Comparison of ENCODE assay signal across 8 cellular contexts in the genomic region with DNA sequence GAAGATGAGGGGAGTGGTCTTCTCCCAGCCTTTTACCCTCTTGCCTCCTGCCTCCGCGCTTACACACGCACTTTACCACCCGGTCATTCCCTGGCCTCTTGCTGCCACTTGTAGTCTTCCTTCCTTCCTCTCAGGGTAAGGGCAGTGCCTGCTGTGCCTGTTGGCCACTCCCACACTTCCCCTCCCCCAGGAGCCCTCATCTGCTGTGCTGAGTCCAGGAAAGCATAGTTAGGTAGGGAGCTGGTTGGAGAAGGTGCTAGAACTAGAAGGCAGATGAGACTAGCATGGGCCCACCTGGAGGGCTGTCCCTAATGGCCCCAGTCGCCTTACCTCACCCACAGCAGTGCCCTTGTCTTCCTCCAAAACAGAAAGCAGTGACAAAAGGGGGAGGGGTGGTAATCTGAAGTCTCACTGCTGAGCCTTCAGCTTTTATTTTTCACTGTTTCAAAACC. TPM values are rescaled to one million over a fixed set of nuclear protein-coding genes. Genes with fewer than 3 reads are reported as not detected.
DNase-seq lines count a peak whose midpoint lies in the region; ATAC-seq and TF ChIP-seq lines count a peak whose summit lies in the region.

No MANE protein-coding gene starts in this region.

- peak; percentile 32 for DNase-seq in NK-92 treated with Interleukin-12 subunit alpha and Interleukin-12 subunit beta, amount 100 ng/mL, for 24 hours (lab: John Stamatoyannopoulos, UW)
- DNase-seq in NK-92 (lab: John Stamatoyannopoulos, UW; ENCODE audit: unreplicated experiment) (no peak), UCSD-AML1 (lab: John Stamatoyannopoulos, UW; ENCODE audit: unreplicated experiment) (peak; percentile 74), heart left ventricle (peak in 4 of 5 donors; percentile 62 to 70 (median 67)), gastrocnemius medialis (peak in 1 of 2 donors; percentile 47), NOMO-1 treated with dmso at 0.1 percent for 144 hours (lab: John Stamatoyannopoulos, UW; ENCODE audit: unreplicated experiment) (no peak)
- DNase-seq in activated CD8-positive, alpha-beta memory T cell treated with anti-CD3 and anti-CD28 coated beads, Interleukin-2, amount 50 U/mL, for 4 hours: no peak

- H3K9me3 ChIP-seq in heart left ventricle (no peaks in the 10 kb centered on the region), gastrocnemius medialis (no peaks in the 10 kb centered on the region)

- H3K27ac ChIP-seq in heart left ventricle (peak overlapping the region in 11 of 12 donors; percentile 63 to 88 (median 73)), gastrocnemius medialis (peak overlapping the region; percentile 39 to 69 (median 54))

- no peak for TF ChIP-seq POLR2A in heart left ventricle (IDR thresholded peaks at IDR 0.05)
- TF ChIP-seq POLR2A in gastrocnemius medialis (IDR thresholded peaks at IDR 0.05): no peak

- TF ChIP-seq CTCF in heart left ventricle (IDR thresholded peaks at IDR 0.05) (no peak), gastrocnemius medialis (IDR thresholded peaks at IDR 0.05 in 4 of 5, conservative IDR thresholded peaks at IDR 0.05 in 1 of 5) (no peak)

- in situ Hi-C loops in gastrocnemius medialis (cut with MboI; ENCODE audit: low sequenced_read_pairs in 4 of 4): no loop called here

- H3K36me3 ChIP-seq in heart left ventricle (peaks cover 0 to 65% (median 33%) of the 10 kb centered on the region in 9 donors), gastrocnemius medialis (peaks cover 0 to 25% of the 10 kb centered on the region in 2 donors)

- ATAC-seq in heart left ventricle (peak; percentile 56 to 72 (median 60)), gastrocnemius medialis (peak in 1 of 2 donors; percentile 34), GM18907 (IDR thresholded peaks at IDR 0.05; ENCODE audit: unreplicated experiment) (no peak)

- peaks cover 15 to 99% (median 54%) of the 10 kb centered on the region in 12 donors for H3K4me1 ChIP-seq in heart left ventricle
- H3K4me1 ChIP-seq in gastrocnemius medialis: peaks cover 43 to 48% of the 10 kb centered on the region in 2 donors

- 32 to 42% (median 40%) methylated on average over 5 of the region's 5 CpGs for WGBS in heart left ventricle, 4 donors

- intact Hi-C loops in heart left ventricle (cut with DNase I): loop anchor here in 6 of 10 donors (5.0 to 10.0 kb wide), 4 partner anchors 40 to 100 kb away; partner anchors contain the start of gene SUSD6 (in 1 of the 6)
- intact Hi-C loops in gastrocnemius medialis (cut with DNase I; ENCODE audit: low total_unique reads): no loop called here

- no peak overlapping the region for H3K4me3 ChIP-seq in heart left ventricle
- H3K4me3 ChIP-seq in gastrocnemius medialis: no peak overlapping the region

- H3K27me3 ChIP-seq in heart left ventricle: no peaks in the 10 kb centered on the region
- no peaks in the 10 kb centered on the region for H3K27me3 ChIP-seq in gastrocnemius medialis

RNA-seq across cellular contexts. Expression of gene SRSF5, which starts 54.3 kb away (rescaled TPM):
- total RNA-seq in heart left ventricle (100 to 1,000 TPM in 7 of 9 donors, 10 to 100 TPM in 2; 63.8 to 197 (median 176) TPM), gastrocnemius medialis (100 to 1,000 TPM in 1 of 4 donors, 10 to 100 TPM in 3; 57.5 to 113 (median 84.6) TPM)
- polyA plus RNA-seq in heart left ventricle: 100 to 1,000 TPM; 157 to 186 TPM

Comparison
In these comparisons a context has a peak if more than half of its experiments do, and no peak if none do; other contexts are left out.
1. DNase-seq: peak in NK-92 treated with Interleukin-12 subunit alpha and Interleukin-12 subunit beta, amount 100 ng/mL, for 24 hours (single experiment), UCSD-AML1 (single experiment) and heart left ventricle (4 of 5); none in NK-92 (single experiment), activated CD8-positive, alpha-beta memory T cell treated with anti-CD3 and anti-CD28 coated beads, Interleukin-2, amount 50 U/mL, for 4 hours (single experiment) and NOMO-1 treated with dmso at 0.1 percent for 144 hours (single experiment).